13 cellular contexts compared by ENCODE assay signal in the genomic region with DNA sequence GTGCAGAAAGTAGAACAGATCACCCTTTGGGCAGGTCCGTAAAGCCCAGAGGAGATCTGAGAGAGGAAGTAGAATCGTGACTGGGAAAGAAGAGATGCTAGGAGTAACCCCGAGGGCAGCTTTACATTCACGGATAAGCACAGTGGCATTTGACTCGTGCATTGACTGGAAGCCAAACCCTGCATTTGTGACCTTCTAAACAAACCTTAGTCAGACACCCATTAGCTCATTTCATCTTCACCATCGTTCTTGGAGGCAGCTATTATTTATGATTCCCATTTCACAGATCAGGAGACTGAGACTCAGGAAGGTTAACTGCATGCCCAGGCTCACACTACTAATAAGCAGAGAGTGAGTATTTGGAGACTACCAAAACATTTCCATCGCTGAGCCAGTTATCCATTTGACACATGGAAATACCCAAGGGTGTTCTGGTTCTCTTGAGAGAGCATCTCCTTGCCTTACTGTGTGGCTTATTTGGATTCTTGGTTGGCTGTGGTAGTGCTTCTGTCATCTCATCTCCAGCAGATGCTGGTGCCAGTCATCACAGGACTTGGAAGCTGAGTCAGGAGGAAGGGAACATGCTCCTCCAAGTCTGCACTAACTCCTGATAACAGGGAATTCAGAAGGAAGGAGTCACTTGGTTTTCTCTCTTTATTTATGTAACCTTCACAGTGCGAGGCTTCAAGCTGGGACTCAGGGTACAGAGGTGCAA. TPM values are rescaled to one million over a fixed set of nuclear protein-coding genes. Genes with fewer than 3 reads are reported as not detected.
A peak's percentile ranks its signal among the peaks of the same experiment; 100 is the strongest.
DNase-seq lines count a peak whose midpoint lies in the region; ATAC-seq, FAIRE-seq and TF ChIP-seq lines count a peak whose summit lies in the region.
"Had no signal": no experiment of that assay in that cellular context is flagged by ENCODE, and none has a peak within 500 bp of the region (broad histone marks: within the 10 kb centered on the region; RNA-seq: fewer than 3 reads in every experiment).

No MANE protein-coding gene starts in this region.

- H3K27me3 ChIP-seq in K562 (ENCODE audit: control insufficient read depth in 2 of 2, insufficient read depth in 2 of 2, low read length in 2 of 2) (peaks cover under 1 to 6% of the 10 kb centered on the region in 2 experiments; a peak in 3 of 5 replicates), gastrocnemius medialis (no peaks in the 10 kb centered on the region)
- H3K27me3 ChIP-seq: ascending aorta had no signal

- TF ChIP-seq EP300 in K562 (IDR thresholded peaks at IDR 0.05; ENCODE audit: low read length), result no peak

- H3K9me1 ChIP-seq in K562 (ENCODE audit: control insufficient read depth, insufficient read depth, low read length), result no peaks in the 10 kb centered on the region

- no peak for TF ChIP-seq RAD21 in K562 (CRISPR knock-in tag; conservative IDR thresholded peaks at IDR 0.05 in 1 of 2, IDR thresholded peaks at IDR 0.05 in 1 of 2)

- BruUV-seq in K562 (replicated peaks; lab: Mats Ljungman, UMichigan), result no TSS peak

- in situ Hi-C loops in K562 (cut with MboI), result no loop called here
- in situ Hi-C loops in gastrocnemius medialis (cut with MboI; ENCODE audit: low sequenced_read_pairs in 4 of 4), result no loop called here
- in situ Hi-C loops in GM13977 (cut with MboI; ENCODE audit: low pct_unique_long_range_greater_than_20kb, low sequenced_read_pairs, unreplicated experiment), result no loop called here

- H2AFZ ChIP-seq in K562 (ENCODE audit: low read depth, low read length), result no peak overlapping the region

- H3K36me3 ChIP-seq in K562 (ENCODE audit: control insufficient read depth, insufficient read depth, low read length) (no peaks in the 10 kb centered on the region), gastrocnemius medialis (no peaks in the 10 kb centered on the region)
- H3K36me3 ChIP-seq: ascending aorta had no signal

- TF ChIP-seq POLR2A in K562 (conservative IDR thresholded peaks at IDR 0.05), result no peak
- no peak for TF ChIP-seq POLR2A in gastrocnemius medialis (IDR thresholded peaks at IDR 0.05)

- no peak for DNase-seq in GM18507 (ENCODE audit: extremely low spot score, insufficient read length, low read depth)
- DNase-seq in K562 (ENCODE audit: extremely low read depth in 1 of 4, low spot score in 3 of 4), result no peak
- DNase-seq in gastrocnemius medialis, result peak; percentile 56 to 72
- no peak for DNase-seq in NCI-H2107 (lab: John Stamatoyannopoulos, UW)
- no peak for DNase-seq in retina
- no peak for DNase-seq in GM13977 (ENCODE audit: low spot score)
- DNase-seq: endodermal cell; NCI-H2081 treated with DMSO at 0.1 percent for 48 hours; RPMI8226; stimulated activated CD8-positive, alpha-beta memory T cell treated with anti-CD3 and anti-CD28 coated beads, Interleukin-4, amount 100 ng/mL, for 48 hours had no signal

- no peak overlapping the region for H3K9ac ChIP-seq in K562 (ENCODE audit: insufficient read depth in 1 of 2, low read depth in 2 of 2, low read length in 2 of 2)

- no peaks in the 10 kb centered on the region for H3K4me1 ChIP-seq in K562 (replicated peaks in 1 of 2; ENCODE audit: control insufficient read depth in 2 of 2, insufficient read depth in 2 of 2, low read length in 2 of 2)
- H3K4me1 ChIP-seq in gastrocnemius medialis, result peaks cover 10 to 38% of the 10 kb centered on the region in 2 donors
- H3K4me1 ChIP-seq: ascending aorta had no signal

- TF ChIP-seq CTCF in K562 (IDR thresholded peaks at IDR 0.05 in 2 of 3, conservative IDR thresholded peaks at IDR 0.05 in 1 of 3; ENCODE audit: insufficient read depth in 2 of 3, low read depth in 1 of 3, low read length in 3 of 3) (no peak), gastrocnemius medialis (IDR thresholded peaks at IDR 0.05 in 4 of 5, conservative IDR thresholded peaks at IDR 0.05 in 1 of 5) (no peak), GM13977 (IDR thresholded peaks at IDR 0.05; ENCODE audit: extremely low read depth, insufficient read depth, missing control alignments) (no peak)

- intact Hi-C loops in K562 (cut with micrococcal nuclease) (no loop called here), gastrocnemius medialis (cut with DNase I; ENCODE audit: low total_unique reads) (no loop called here)

- ATAC-seq in HG02870 (IDR thresholded peaks at IDR 0.05; ENCODE audit: unreplicated experiment), result peak; percentile 7
- ATAC-seq in K562, result no peak
- peak; percentile 77 to 84 for ATAC-seq in gastrocnemius medialis

- H3K9me3 ChIP-seq in K562 (replicated peaks; ENCODE audit: control insufficient read depth, insufficient read depth, low read depth, low read length) (no peaks in the 10 kb centered on the region), gastrocnemius medialis (no peaks in the 10 kb centered on the region)
- H3K9me3 ChIP-seq: ascending aorta had no signal

- no peaks in the 10 kb centered on the region for H3K79me2 ChIP-seq in K562 (ENCODE audit: control insufficient read depth, insufficient read depth, low read length)

- H3K27ac ChIP-seq in K562 (ENCODE audit: extremely low read depth, low read depth, low read length), result no peak overlapping the region; the same call in 2 of the 3 replicates
- H3K27ac ChIP-seq in gastrocnemius medialis, result peak overlapping the region; percentile 75 to 85 (median 81)
- H3K27ac ChIP-seq: ascending aorta, VCaP had no signal

- peak; percentile 57 for FAIRE-seq in GM18507 (lab: Jason Lieb, UNC)
- no peak for FAIRE-seq in K562 (lab: Jason Lieb, UNC)

- no peak overlapping the region for H3K4me3 ChIP-seq in K562
- H3K4me3 ChIP-seq in gastrocnemius medialis, result no peak overlapping the region
- H3K4me3 ChIP-seq: ascending aorta had no signal

- POLR2A ChIA-PET in K562 (lab: Yijun Ruan, JAX), result interaction anchor here (0.6 kb wide), 1 partner anchor 77 kb away, joined by 3 read pairs; no protein-coding TSS in a partner anchor

- H4K20me1 ChIP-seq in K562 (replicated peaks; ENCODE audit: control insufficient read depth, insufficient read depth, low read length), result no peaks in the 10 kb centered on the region

- WGBS in K562 (ENCODE audit: insufficient coverage, low coverage, missing lambda C conversion rate), result under 1% methylated on average over 8 of the region's 8 CpGs

- no peak overlapping the region for H3K4me2 ChIP-seq in K562 (ENCODE audit: insufficient read depth, low read length)

- CTCF ChIA-PET in K562 (lab: Yijun Ruan, JAX; ENCODE audit: low intra/inter-chr PET ratio), result no interaction called here

TF ChIP-seq in K562, 482 proteins besides CTCF, POLR2A, EP300 and RAD21:
- TF ChIP-seq ZNF79 (CRISPR knock-in tag; IDR thresholded peaks at IDR 0.05; ENCODE audit: low read depth) (no peak), BACH1 (tag; IDR thresholded peaks at IDR 0.05) (no peak), RBM25 (IDR thresholded peaks at IDR 0.05; ENCODE audit: low read depth, low read length, severe bottlenecking) (peak; percentile 83), POLR2AphosphoS5 (IDR thresholded peaks at IDR 0.05; ENCODE audit: control insufficient read depth, insufficient read depth, low read depth, low read length) (no peak), RNF2 (IDR thresholded peaks at IDR 0.05) (no peak), CBX8 (IDR thresholded peaks at IDR 0.05; ENCODE audit: borderline replicate concordance, extremely low read depth, low read depth, low read length, poor library complexity, severe bottlenecking) (no peak), MED1 (CRISPR knock-in tag; IDR thresholded peaks at IDR 0.05; ENCODE audit: borderline replicate concordance) (no peak)

RNA-seq across cellular contexts. Expression of gene RASGRP3, which starts 55.1 kb away (rescaled TPM):
- total RNA-seq in K562 (2011; cell fraction: chromatin; rRNA removed; ENCODE audit: low replicate concordance), result 0.39 and 1.3 TPM in 2 replicates
- total RNA-seq in K562 (2011; cell fraction: nucleolus; rRNA removed), result 0.53 and 1.2 TPM in 2 replicates
- 0.51 and 0.76 TPM in 2 replicates for total RNA-seq in K562 (2011; cell fraction: nucleoplasm; rRNA removed)
- total RNA-seq in K562 (2014; rRNA removed) (0.18 and 0.24 TPM in 2 replicates), K562 (2014; rRNA removed; fragmentation: Illumina TruSeq; extraction: Trizol) (0.76 and 1.6 TPM in 2 replicates), K562 (2015; rRNA removed; fragmentation: Illumina TruSeq; extraction: Trizol) (0.91 and 1.3 TPM in 2 replicates), K562 (2021) (1.1 and 1.2 TPM in 2 replicates), gastrocnemius medialis (10 to 100 TPM; 10.0 to 22.5 (median 12.1) TPM)
- polyA plus RNA-seq in K562 (2011; rRNA removed) (0.73 and 1.7 TPM in 2 replicates), K562 (2014; fragmentation: Illumina TruSeq; extraction: Trizol) (1.2 and 1.4 TPM in 2 replicates), K562 (2014; fragmentation: Nextera tagmentation; extraction: Ambion mirVana) (1 to 10 TPM; 1.6 TPM), K562 (2014; rRNA removed) (1.2 and 1.5 TPM in 2 replicates)
- 0.67 and 0.80 TPM in 2 replicates for polyA plus RNA-seq in K562 (2011; cell fraction: cytosol; rRNA removed)
- 0.79 and 0.95 TPM in 2 replicates for polyA plus RNA-seq in K562 (2011; cell fraction: nucleus; rRNA removed)
- 0.44 and 6.6 TPM in 2 replicates for polyA plus RNA-seq in K562 (2012)
- polyA minus RNA-seq in K562 (2011; rRNA and poly(A)+ RNA removed), result 0.72 and 1.5 TPM in 2 replicates
- polyA minus RNA-seq in K562 (2011; cell fraction: cytosol; rRNA and poly(A)+ RNA removed), result not detected in 2 replicates
- 0.44 and 0.54 TPM in 2 replicates for polyA minus RNA-seq in K562 (2011; cell fraction: nucleus; rRNA and poly(A)+ RNA removed)

Comparison
In these comparisons a context has a peak if more than half of its experiments do, and no peak if none do; other contexts are left out.
1. DNase-seq: peak in gastrocnemius medialis (2 of 2); none in GM18507 (single experiment), K562 (0 of 4), NCI-H2107 (single experiment), retina (single experiment) and GM13977 (single experiment).
2. RNA of gene RASGRP3, which starts 55.1 kb away (total RNA-seq): 10.0 to 22.5 TPM in gastrocnemius medialis; 0.18 to 1.6 TPM in K562; every median in the first group is over 4 times any median in the second.